Comparison of ENCODE assay signal across 8 cellular contexts in genomic region chr22:41204992-41205900, GRCh38. TPM values are rescaled to one million over a fixed set of nuclear protein-coding genes. Genes with fewer than 3 reads are reported as not detected.
DNase-seq lines count a peak whose midpoint lies in the region; ATAC-seq and TF ChIP-seq lines count a peak whose summit lies in the region.

Gene L3MBTL2 (plus strand): TSS chr22:41205312. CDS start chr22:41205363, 51 bp downstream.

- H3K36me3 ChIP-seq in CD8-positive, alpha-beta memory T cell (ENCODE audit: insufficient read depth, low read length), result no peaks in the 10 kb centered on the region
- H3K36me3 ChIP-seq in lung (ENCODE audit: control insufficient read depth in 2 of 2, insufficient read depth in 2 of 2, low read length in 2 of 2), result peaks cover 6 to 9% of the 10 kb centered on the region in 2 donors

- POLR2A ChIA-PET in CD8-positive, alpha-beta memory T cell (lab: Charles Lee), result no interaction called here

- peaks cover 11% of the 10 kb centered on the region for H3K4me1 ChIP-seq in CD8-positive, alpha-beta memory T cell (ENCODE audit: insufficient read depth, low read length)
- H3K4me1 ChIP-seq in lung (ENCODE audit: control insufficient read depth in 2 of 2, insufficient read depth in 2 of 2, low read length in 2 of 2), result peaks cover 3 to 4% of the 10 kb centered on the region in 2 donors

- peaks cover 5 to 9% of the 10 kb centered on the region in 2 donors for H3K27me3 Mint-ChIP-seq in CD8-positive, alpha-beta memory T cell

- H3K9me3 Mint-ChIP-seq in CD8-positive, alpha-beta memory T cell, result no peaks in the 10 kb centered on the region

- CTCF ChIA-PET in CD8-positive, alpha-beta memory T cell (lab: Charles Lee), result interaction anchor here (0.5 kb wide), 1 partner anchor 32 kb away, joined by 3 read pairs; no protein-coding TSS in a partner anchor

- peak within 1 kb of the TSS; percentile 78 for H3K27ac ChIP-seq in CD8-positive, alpha-beta memory T cell (ENCODE audit: low read depth, low read length)
- peak within 1 kb of the TSS; percentile 58 to 90 for H3K27ac ChIP-seq in lung (ENCODE audit: low read depth in 1 of 2, low read length in 1 of 2)

- H3K27me3 ChIP-seq in CD8-positive, alpha-beta memory T cell (ENCODE audit: insufficient read depth, low read length, poor library complexity, severe bottlenecking), result no peaks in the 10 kb centered on the region
- no peaks in the 10 kb centered on the region for H3K27me3 ChIP-seq in lung (ENCODE audit: control insufficient read depth, insufficient read depth)

- WGBS in lung, 2 donors, result 2 to 3% methylated on average over 46 to 47 of the region's 47 CpGs

- DNase-seq in CD8-positive, alpha-beta memory T cell, result peak; percentile 97 to 99 (median 98)
- DNase-seq in HS-5 (ENCODE audit: low read depth), result peak; percentile 88
- peak; percentile 91 for DNase-seq in NK-92 treated with Interleukin-12 subunit alpha and Interleukin-12 subunit beta, amount 100 ng/mL, for 24 hours (lab: John Stamatoyannopoulos, UW)
- DNase-seq in activated CD8-positive, alpha-beta memory T cell treated with anti-CD3 and anti-CD28 coated beads for 24 hours, result peak; percentile 99
- DNase-seq in effector CD8-positive, alpha-beta T cell (lab: John Stamatoyannopoulos, UW), result peak; percentile 99
- DNase-seq in lung (ENCODE audit: low spot score), result peak; percentile 99
- peak; percentile 91 to 99 (median 96) for DNase-seq in stimulated activated CD4-positive, alpha-beta T cell treated with anti-CD3 and anti-CD28 coated beads, TNF-alpha, amount 100 ng/mL, for 4 hours (ENCODE audit: low read depth in 3 of 3)

- H3K4me3 ChIP-seq in CD8-positive, alpha-beta memory T cell (ENCODE audit: low read length), result peak within 1 kb of the TSS; percentile 91
- peak within 1 kb of the TSS; percentile 83 for H3K4me3 ChIP-seq in lung

- peaks cover 29 to 49% (median 43%) of the 10 kb centered on the region in 3 donors for H3K4me1 Mint-ChIP-seq in CD8-positive, alpha-beta memory T cell

- no peak for TF ChIP-seq CTCF in lung (IDR thresholded peaks at IDR 0.05; ENCODE audit: control extremely low read depth, extremely low read depth)

- H3K27ac Mint-ChIP-seq in CD8-positive, alpha-beta memory T cell, result peak within 1 kb of the TSS; percentile 79 to 97 (median 94)

- H3K36me3 Mint-ChIP-seq in CD8-positive, alpha-beta memory T cell, result peaks cover 6 to 25% (median 8%) of the 10 kb centered on the region in 3 donors

- peak within 1 kb of the TSS; percentile 87 to 97 (median 95) for H3K4me3 Mint-ChIP-seq in CD8-positive, alpha-beta memory T cell

- no peaks in the 10 kb centered on the region for H3K9me3 ChIP-seq in CD8-positive, alpha-beta memory T cell (ENCODE audit: low read length)
- H3K9me3 ChIP-seq in lung (ENCODE audit: control insufficient read depth in 2 of 2, insufficient read depth in 1 of 2, low read length in 1 of 2), result no peaks in the 10 kb centered on the region

- peak; percentile 76 for ATAC-seq in GM19468 (IDR thresholded peaks at IDR 0.05; ENCODE audit: extremely low read depth, unreplicated experiment)
- peak; percentile 99 for ATAC-seq in lung (ENCODE audit: insufficient read depth, low FRiP score)

RNA-seq across cellular contexts. Expression of gene L3MBTL2, which starts in this region (rescaled TPM):
- total RNA-seq in CD8-positive, alpha-beta memory T cell, result 10 to 100 TPM; 54.4 to 55.9 TPM
- 34.2 TPM for polyA plus RNA-seq in CD8-positive, alpha-beta memory T cell
- total RNA-seq in lung, result 10 to 100 TPM; 21.2 to 28.6 TPM
- 10 to 100 TPM; 11.2 to 18.0 TPM for polyA plus RNA-seq in lung

Comparison
In these comparisons a context has a peak if more than half of its experiments do, and no peak if none do; other contexts are left out.
1. Peak in every context shown above with its lines: DNase-seq, ATAC-seq, H3K4me3 ChIP-seq and H3K27ac ChIP-seq.